In genomic region chr5:173638631-173639030, GRCh38 we compare ENCODE assay signal across 25 cellular contexts.
"Had no signal": no experiment of that assay in that cellular context is flagged by ENCODE, and none has a peak within 500 bp of the region (broad histone marks: within the 10 kb centered on the region; RNA-seq: fewer than 3 reads in every experiment).

No MANE protein-coding gene starts in this region.

- H3K4me3 ChIP-seq: esophagus squamous epithelium, skin epidermis, upper lobe of right lung had no signal

- H3K27ac Mint-ChIP-seq: activated CD4-positive, alpha-beta memory T cell treated with anti-CD3 and anti-CD28 coated beads, Interleukin-2, amount 10 ng/mL, durations not matched to agents 7 days and 5 days; activated CD4-positive, alpha-beta T cell treated with anti-CD3 and anti-CD28 coated beads, Interleukin-2, amount 10 ng/mL, durations not matched to agents 7 days and 5 days; activated T-helper 17 cell treated with anti-CD3 and anti-CD28 coated beads, Interleukin-2, amount 50 U/mL, for 72 hours; dendritic cell treated with granulocyte-macrophage colony-stimulating factor and Interleukin-4, amounts not matched to agents 40 ng/mL and 50 ng/mL, for 4 days; naive thymus-derived CD8-positive, alpha-beta T cell; stimulated activated naive CD8-positive, alpha-beta T cell treated with anti-CD3 and anti-CD28 coated beads, Interleukin-15, Interleukin-2, amounts not matched to agents 100 ng/mL and 50 ng/mL, for 24 hours had no signal

- ATAC-seq: activated T-cell treated with anti-CD3 and anti-CD28 coated beads, Interleukin-2, amount 50 U/mL, for 4 hours; activated T-helper 17 cell treated with anti-CD3 and anti-CD28 coated beads, Interleukin-2, amount 50 U/mL, for 72 hours; left cardiac atrium; naive thymus-derived CD8-positive, alpha-beta T cell; sciatic nerve; upper lobe of right lung had no signal

- H3K27ac ChIP-seq: epithelial cell of prostate, esophagus squamous epithelium, skin epidermis, upper lobe of right lung had no signal

- H3K4me3 Mint-ChIP-seq: activated CD4-positive, alpha-beta memory T cell treated with anti-CD3 and anti-CD28 coated beads, Interleukin-2, amount 10 ng/mL, durations not matched to agents 7 days and 5 days; activated CD4-positive, alpha-beta T cell treated with anti-CD3 and anti-CD28 coated beads, Interleukin-2, amount 10 ng/mL, durations not matched to agents 7 days and 5 days; activated T-cell treated with anti-CD3 and anti-CD28 coated beads, Interleukin-2, amount 50 U/mL, for 4 hours; activated T-helper 17 cell treated with anti-CD3 and anti-CD28 coated beads, Interleukin-2, amount 50 U/mL, for 72 hours; dendritic cell treated with granulocyte-macrophage colony-stimulating factor and Interleukin-4, amounts not matched to agents 40 ng/mL and 50 ng/mL, for 4 days; naive thymus-derived CD8-positive, alpha-beta T cell; stimulated activated naive CD8-positive, alpha-beta T cell treated with anti-CD3 and anti-CD28 coated beads, Interleukin-15, Interleukin-2, amounts not matched to agents 100 ng/mL and 50 ng/mL, for 24 hours had no signal

- DNase-seq: activated CD4-positive, alpha-beta memory T cell treated with anti-CD3 and anti-CD28 coated beads, Interleukin-2, amount 10 ng/mL, durations not matched to agents 7 days and 5 days; activated CD4-positive, alpha-beta T cell treated with anti-CD3 and anti-CD28 coated beads, Interleukin-2, amount 10 ng/mL, durations not matched to agents 7 days and 5 days; activated CD4-positive, CD25-positive, alpha-beta regulatory T cell treated with anti-CD3 and anti-CD28 coated beads, Interleukin-2, amount 50 U/mL, for 72 hours; activated gamma-delta T cell treated with Interleukin-2 at 50 U/mL for 16 hours; activated naive CD4-positive, alpha-beta T cell treated with anti-CD3 and anti-CD28 coated beads, Interleukin-2, amount 50 U/mL, for 16 hours; activated T-cell treated with anti-CD3 and anti-CD28 coated beads, Interleukin-2, amount 50 U/mL, for 4 hours; amniotic stem cell; caudate nucleus; esophagus squamous epithelium; foreskin melanocyte; left cardiac atrium; mammary epithelial cell; midbrain; naive thymus-derived CD8-positive, alpha-beta T cell; stimulated activated CD4-positive, alpha-beta T cell treated with anti-CD3 and anti-CD28 coated beads, Interleukin-12 subunit alpha, Interleukin-12 subunit beta, amount 100 ng/mL, for 4 hours; stimulated activated CD4-positive, alpha-beta T cell treated with anti-CD3 and anti-CD28 coated beads, Interleukin-4, amount 100 ng/mL, for 1 hour; substantia nigra; T-helper 2 cell; upper lobe of right lung had no signal

- H3K27me3 ChIP-seq: esophagus squamous epithelium, upper lobe of right lung had no signal

- H3K4me1 ChIP-seq: upper lobe of right lung had no signal

- H3K36me3 ChIP-seq: esophagus squamous epithelium, upper lobe of right lung had no signal

- H3K9me3 ChIP-seq: esophagus squamous epithelium, upper lobe of right lung had no signal

- H3K36me3 Mint-ChIP-seq: naive thymus-derived CD8-positive, alpha-beta T cell had no signal

- H3K4me1 Mint-ChIP-seq: activated CD4-positive, alpha-beta memory T cell treated with anti-CD3 and anti-CD28 coated beads, Interleukin-2, amount 10 ng/mL, durations not matched to agents 7 days and 5 days; activated CD4-positive, alpha-beta T cell treated with anti-CD3 and anti-CD28 coated beads, Interleukin-2, amount 10 ng/mL, durations not matched to agents 7 days and 5 days had no signal

- H3K27me3 Mint-ChIP-seq: activated T-helper 17 cell treated with anti-CD3 and anti-CD28 coated beads, Interleukin-2, amount 50 U/mL, for 72 hours; dendritic cell treated with granulocyte-macrophage colony-stimulating factor and Interleukin-4, amounts not matched to agents 40 ng/mL and 50 ng/mL, for 4 days had no signal

- H3K9me3 Mint-ChIP-seq: activated CD4-positive, alpha-beta memory T cell treated with anti-CD3 and anti-CD28 coated beads, Interleukin-2, amount 10 ng/mL, durations not matched to agents 7 days and 5 days; activated CD4-positive, alpha-beta T cell treated with anti-CD3 and anti-CD28 coated beads, Interleukin-2, amount 10 ng/mL, durations not matched to agents 7 days and 5 days; activated T-cell treated with anti-CD3 and anti-CD28 coated beads, Interleukin-2, amount 50 U/mL, for 4 hours; activated T-helper 17 cell treated with anti-CD3 and anti-CD28 coated beads, Interleukin-2, amount 50 U/mL, for 72 hours; dendritic cell treated with granulocyte-macrophage colony-stimulating factor and Interleukin-4, amounts not matched to agents 40 ng/mL and 50 ng/mL, for 4 days; naive thymus-derived CD8-positive, alpha-beta T cell; stimulated activated naive CD8-positive, alpha-beta T cell treated with anti-CD3 and anti-CD28 coated beads, Interleukin-15, Interleukin-2, amounts not matched to agents 100 ng/mL and 50 ng/mL, for 24 hours had no signal
